Comparison of ENCODE assay signal across 8 cellular contexts in genomic region chr21:33890187-33890586, GRCh38.
"Had no signal": no experiment of that assay in that cellular context is flagged by ENCODE, and none has a peak within 500 bp of the region (broad histone marks: within the 10 kb centered on the region; RNA-seq: fewer than 3 reads in every experiment).

No MANE protein-coding gene starts in this region.

- H3K4me3 ChIP-seq: GM23248, GM23338, HAP-1 had no signal

- H3K9me3 ChIP-seq: HAP-1 had no signal

- DNase-seq: GM23248, GOT3, H7, H9, HCEC 1CT, HFFc6 had no signal

- H3K36me3 ChIP-seq: HAP-1 had no signal

- H3K27ac ChIP-seq: GM23248 had no signal
